In genomic region chr11:115548878-115549528, GRCh38 we compare ENCODE assay signal across 14 cellular contexts. TPM values are rescaled to one million over a fixed set of nuclear protein-coding genes. Genes with fewer than 3 reads are reported as not detected.
A peak's percentile ranks its signal among the peaks of the same experiment; 100 is the strongest.
DNase-seq lines count a peak whose midpoint lies in the region; ATAC-seq and FAIRE-seq lines count a peak whose summit lies in the region.
"Had no signal": no experiment of that assay in that cellular context is flagged by ENCODE, and none has a peak within 500 bp of the region (broad histone marks: within the 10 kb centered on the region; RNA-seq: fewer than 3 reads in every experiment).

No MANE protein-coding gene starts in this region.

- no peak overlapping the region for H3K27ac ChIP-seq in small intestine (ENCODE audit: low read depth in 1 of 2, low read length in 1 of 2)
- H3K27ac ChIP-seq: 22Rv1, cardiac muscle cell had no signal

- no peaks in the 10 kb centered on the region for H3K4me1 ChIP-seq in small intestine (ENCODE audit: control insufficient read depth in 2 of 2, insufficient read depth in 1 of 2, low read depth in 1 of 2, low read length in 1 of 2)

- H3K36me3 ChIP-seq in small intestine (ENCODE audit: control insufficient read depth in 2 of 2, insufficient read depth in 2 of 2, low read length in 2 of 2) = no peaks in the 10 kb centered on the region
- H3K36me3 ChIP-seq: cardiac muscle cell had no signal

- no peaks in the 10 kb centered on the region for H3K36me3 Mint-ChIP-seq in T-helper 2 cell treated with Interferon-gamma antibody and Interleukin-4, amounts not matched to agents 5 μg/mL and 100 μg/mL, for 36 hours (ENCODE audit: low read depth)
- H3K36me3 Mint-ChIP-seq: CD8-positive, alpha-beta memory T cell had no signal

- 21 to 36% (median 28%) methylated on average over 10 of the region's 10 CpGs for WGBS in small intestine, 3 donors

- no peaks in the 10 kb centered on the region for H3K27me3 Mint-ChIP-seq in T-helper 2 cell treated with Interferon-gamma antibody and Interleukin-4, amounts not matched to agents 5 μg/mL and 100 μg/mL, for 36 hours (ENCODE audit: low read depth)

- no peaks in the 10 kb centered on the region for H3K9me3 Mint-ChIP-seq in T-helper 2 cell treated with Interferon-gamma antibody and Interleukin-4, amounts not matched to agents 5 μg/mL and 100 μg/mL, for 36 hours
- H3K9me3 Mint-ChIP-seq: CD8-positive, alpha-beta memory T cell had no signal

- H3K4me3 Mint-ChIP-seq in T-helper 2 cell treated with Interferon-gamma antibody and Interleukin-4, amounts not matched to agents 5 μg/mL and 100 μg/mL, for 36 hours = no peak overlapping the region
- H3K4me3 Mint-ChIP-seq: CD8-positive, alpha-beta memory T cell had no signal

- H3K9me3 ChIP-seq in small intestine (ENCODE audit: control insufficient read depth, low read depth) = no peaks in the 10 kb centered on the region

- H3K27ac Mint-ChIP-seq in T-helper 2 cell treated with Interferon-gamma antibody and Interleukin-4, amounts not matched to agents 5 μg/mL and 100 μg/mL, for 36 hours = no peak overlapping the region
- H3K27ac Mint-ChIP-seq: CD8-positive, alpha-beta memory T cell had no signal

- no peaks in the 10 kb centered on the region for H3K4me1 Mint-ChIP-seq in T-helper 2 cell treated with Interferon-gamma antibody and Interleukin-4, amounts not matched to agents 5 μg/mL and 100 μg/mL, for 36 hours (ENCODE audit: low read depth)
- H3K4me1 Mint-ChIP-seq: CD8-positive, alpha-beta memory T cell had no signal

- H3K27me3 ChIP-seq in small intestine (ENCODE audit: control insufficient read depth in 2 of 2, insufficient read depth in 2 of 2, low read length in 2 of 2) = no peaks in the 10 kb centered on the region
- H3K27me3 ChIP-seq: cardiac muscle cell had no signal

- peak; percentile 52 for DNase-seq in DMS79 treated with DMSO at 0.1 percent for 48 hours (lab: John Stamatoyannopoulos, UW)
- DNase-seq in DMS79 (lab: John Stamatoyannopoulos, UW) = no peak
- peak; percentile 52 for DNase-seq in NCI-H2227 (lab: John Stamatoyannopoulos, UW; ENCODE audit: unreplicated experiment)
- DNase-seq in iPS DF 4.7 (ENCODE audit: extremely low read depth, low spot score) = peak; percentile 85
- peak; percentile 84 for DNase-seq in small intestine
- no peak for DNase-seq in middle frontal gyrus (ENCODE audit: extremely low spot score, low spot score)
- DNase-seq in T-helper 2 cell treated with Interferon-gamma antibody and Interleukin-4, amounts not matched to agents 5 μg/mL and 100 μg/mL, for 36 hours (ENCODE audit: low spot score) = no peak
- DNase-seq: activated naive CD4-positive, alpha-beta T cell treated with anti-CD3 and anti-CD28 coated beads, Interleukin-2, amount 50 U/mL, for 16 hours; CD8-positive, alpha-beta memory T cell; MM.1S had no signal

- no peak for FAIRE-seq in small intestine (lab: Jason Lieb, UNC)
- FAIRE-seq: endometrium had no signal

- ATAC-seq in HG02884 (IDR thresholded peaks at IDR 0.05; ENCODE audit: unreplicated experiment) = no peak

- no peak overlapping the region for H3K4me3 ChIP-seq in small intestine (ENCODE audit: low read depth in 1 of 2, low read length in 2 of 2)
- H3K4me3 ChIP-seq: cardiac muscle cell had no signal

RNA-seq across cellular contexts. Expression of gene CADM1, which starts 44.8 kb away (rescaled TPM):
- 1 to 10 TPM; 2.2 to 8.5 (median 3.1) TPM for polyA plus RNA-seq in small intestine

Comparison
In these comparisons a context has a peak if more than half of its experiments do, and no peak if none do; other contexts are left out.
1. DNase-seq: peak in DMS79 treated with DMSO at 0.1 percent for 48 hours (single experiment), NCI-H2227 (single experiment), iPS DF 4.7 (single experiment) and small intestine (single experiment); none in DMS79 (single experiment), middle frontal gyrus (single experiment) and T-helper 2 cell treated with Interferon-gamma antibody and Interleukin-4, amounts not matched to agents 5 μg/mL and 100 μg/mL, for 36 hours (single experiment).